ENCODE assay signal across 14 cellular contexts in the genomic region with DNA sequence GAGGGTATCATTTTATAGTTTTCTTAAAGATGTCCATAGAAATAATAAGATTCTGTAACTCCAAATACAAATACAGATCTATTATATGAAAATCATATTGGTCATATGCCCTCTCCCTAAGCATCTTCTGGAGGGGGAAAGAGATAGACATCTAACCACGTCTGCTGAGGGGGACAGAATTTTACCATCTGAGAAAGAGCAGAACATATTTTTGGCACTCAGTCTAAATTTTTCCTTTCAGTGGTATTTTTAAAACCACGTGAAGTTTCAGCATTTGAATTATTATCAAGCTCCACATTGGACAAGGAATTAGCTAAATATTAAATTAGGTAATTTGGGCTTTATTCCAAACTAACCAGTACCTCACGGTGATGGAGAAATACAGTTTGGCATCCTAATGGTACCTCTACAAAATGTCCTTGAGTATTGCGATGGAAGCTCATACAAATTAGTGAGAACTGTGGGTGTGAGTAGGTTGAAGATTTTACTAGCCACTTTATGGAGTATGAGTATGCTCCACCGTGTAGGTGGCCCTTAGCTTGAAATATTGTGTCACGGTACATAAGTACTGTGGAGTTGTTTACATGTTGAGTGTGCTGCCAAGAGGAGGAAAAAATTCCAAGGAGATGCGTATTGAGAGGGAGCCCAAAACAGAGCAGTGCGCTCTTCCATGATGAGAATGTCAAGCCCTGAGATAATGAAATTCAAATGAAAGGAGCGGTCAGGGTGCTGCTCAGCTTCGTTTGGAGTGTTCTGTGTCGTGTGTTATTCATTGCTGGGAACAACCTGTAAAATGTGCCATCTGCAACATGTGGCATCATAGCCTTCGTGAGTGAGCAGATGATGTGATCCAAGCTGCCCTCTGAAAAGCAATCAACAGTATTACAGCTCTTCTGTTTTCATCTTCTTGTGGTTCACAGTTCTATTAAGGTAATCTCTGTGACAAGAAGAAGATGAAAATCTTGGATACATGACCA. TPM values are rescaled to one million over a fixed set of nuclear protein-coding genes. Genes with fewer than 3 reads are reported as not detected.
A peak's percentile ranks its signal among the peaks of the same experiment; 100 is the strongest.
DNase-seq lines count a peak whose midpoint lies in the region; ATAC-seq and TF ChIP-seq lines count a peak whose summit lies in the region.
"Had no signal": no experiment of that assay in that cellular context is flagged by ENCODE, and none has a peak within 500 bp of the region (broad histone marks: within the 10 kb centered on the region; RNA-seq: fewer than 3 reads in every experiment).

No MANE protein-coding gene starts in this region.

- DNase-seq in stimulated activated naive CD8-positive, alpha-beta T cell treated with anti-CD3 and anti-CD28 coated beads, Interleukin-15, Interleukin-2, amounts not matched to agents 100 U/mL and 50 U/mL, for 24 hours = no peak
- no peak for DNase-seq in stimulated activated naive CD8-positive, alpha-beta T cell treated with anti-CD3 and anti-CD28 coated beads, Interleukin-15, amount 100 ng/mL, for 72 hours
- DNase-seq in fibroblast of pulmonary artery (ENCODE audit: low read depth) (peak; percentile 11), germinal center (ENCODE audit: low spot score) (no peak), NCI-H1048 (lab: John Stamatoyannopoulos, UW) (no peak), ascending aorta (ENCODE audit: low spot score in 2 of 2) (no peak)
- DNase-seq: activated CD4-positive, alpha-beta memory T cell treated with anti-CD3 and anti-CD28 coated beads for 36 hours; BE2C; effector CD8-positive, alpha-beta T cell; H7; mesenchymal stem cell; thyroid gland had no signal

- no peak overlapping the region for H3K27ac Mint-ChIP-seq in stimulated activated naive CD8-positive, alpha-beta T cell treated with anti-CD3 and anti-CD28 coated beads, Interleukin-15, amount 100 ng/mL, for 72 hours
- H3K27ac Mint-ChIP-seq: activated CD4-positive, alpha-beta memory T cell treated with anti-CD3 and anti-CD28 coated beads for 36 hours had no signal

- H3K27me3 Mint-ChIP-seq in stimulated activated naive CD8-positive, alpha-beta T cell treated with anti-CD3 and anti-CD28 coated beads, Interleukin-15, amount 100 ng/mL, for 72 hours = no peaks in the 10 kb centered on the region
- H3K27me3 Mint-ChIP-seq: activated CD4-positive, alpha-beta memory T cell treated with anti-CD3 and anti-CD28 coated beads for 36 hours had no signal

- H3K27me3 ChIP-seq in ascending aorta = no peaks in the 10 kb centered on the region
- H3K27me3 ChIP-seq: BE2C, thyroid gland had no signal

- no peak overlapping the region for H3K27ac ChIP-seq in ascending aorta
- H3K27ac ChIP-seq: thyroid gland had no signal

- no peak overlapping the region for H3K4me3 Mint-ChIP-seq in stimulated activated naive CD8-positive, alpha-beta T cell treated with anti-CD3 and anti-CD28 coated beads, Interleukin-15, amount 100 ng/mL, for 72 hours
- H3K4me3 Mint-ChIP-seq: activated CD4-positive, alpha-beta memory T cell treated with anti-CD3 and anti-CD28 coated beads for 36 hours had no signal

- H3K4me1 ChIP-seq in ascending aorta = no peaks in the 10 kb centered on the region
- H3K4me1 ChIP-seq: BE2C, thyroid gland had no signal

- TF ChIP-seq CTCF in fibroblast of pulmonary artery (IDR thresholded peaks at IDR 0.05; ENCODE audit: low read length, missing control alignments) = no peak
- no peak for TF ChIP-seq CTCF in ascending aorta (IDR thresholded peaks at IDR 0.05)

- intact Hi-C loops in ascending aorta (cut with DNase I) = no loop called here

- ATAC-seq in stimulated activated naive CD8-positive, alpha-beta T cell treated with anti-CD3 and anti-CD28 coated beads, Interleukin-15, Interleukin-2, amounts not matched to agents 100 U/mL and 50 U/mL, for 24 hours = peak; percentile 90
- ATAC-seq in stimulated activated naive CD8-positive, alpha-beta T cell treated with anti-CD3 and anti-CD28 coated beads, Interleukin-15, amount 100 ng/mL, for 72 hours = no peak
- ATAC-seq in SK-N-SH treated with all-trans-retinoic acid at 6 μM for 48 hours (no peak; the same call in 2 of the 3 replicates), HG03460 (IDR thresholded peaks at IDR 0.05; ENCODE audit: unreplicated experiment) (no peak)

- H3K4me1 Mint-ChIP-seq in stimulated activated naive CD8-positive, alpha-beta T cell treated with anti-CD3 and anti-CD28 coated beads, Interleukin-15, amount 100 ng/mL, for 72 hours = peaks cover 28% of the 10 kb centered on the region

- H3K9me3 Mint-ChIP-seq in stimulated activated naive CD8-positive, alpha-beta T cell treated with anti-CD3 and anti-CD28 coated beads, Interleukin-15, amount 100 ng/mL, for 72 hours = no peaks in the 10 kb centered on the region

- no peak overlapping the region for H3K4me3 ChIP-seq in fibroblast of pulmonary artery (replicated peaks; ENCODE audit: low read depth, low read length)
- no peak overlapping the region for H3K4me3 ChIP-seq in ascending aorta
- H3K4me3 ChIP-seq: thyroid gland had no signal

- no peaks in the 10 kb centered on the region for H3K36me3 ChIP-seq in ascending aorta
- H3K36me3 ChIP-seq: BE2C, thyroid gland had no signal

- H3K9me3 ChIP-seq in ascending aorta = no peaks in the 10 kb centered on the region
- H3K9me3 ChIP-seq: BE2C, thyroid gland had no signal

TF ChIP-seq in SK-N-SH treated with all-trans-retinoic acid at 6 μM for 48 hours, 23 proteins besides CTCF, POLR2A, EP300 and RAD21:
- TF ChIP-seq, protein P1, sequence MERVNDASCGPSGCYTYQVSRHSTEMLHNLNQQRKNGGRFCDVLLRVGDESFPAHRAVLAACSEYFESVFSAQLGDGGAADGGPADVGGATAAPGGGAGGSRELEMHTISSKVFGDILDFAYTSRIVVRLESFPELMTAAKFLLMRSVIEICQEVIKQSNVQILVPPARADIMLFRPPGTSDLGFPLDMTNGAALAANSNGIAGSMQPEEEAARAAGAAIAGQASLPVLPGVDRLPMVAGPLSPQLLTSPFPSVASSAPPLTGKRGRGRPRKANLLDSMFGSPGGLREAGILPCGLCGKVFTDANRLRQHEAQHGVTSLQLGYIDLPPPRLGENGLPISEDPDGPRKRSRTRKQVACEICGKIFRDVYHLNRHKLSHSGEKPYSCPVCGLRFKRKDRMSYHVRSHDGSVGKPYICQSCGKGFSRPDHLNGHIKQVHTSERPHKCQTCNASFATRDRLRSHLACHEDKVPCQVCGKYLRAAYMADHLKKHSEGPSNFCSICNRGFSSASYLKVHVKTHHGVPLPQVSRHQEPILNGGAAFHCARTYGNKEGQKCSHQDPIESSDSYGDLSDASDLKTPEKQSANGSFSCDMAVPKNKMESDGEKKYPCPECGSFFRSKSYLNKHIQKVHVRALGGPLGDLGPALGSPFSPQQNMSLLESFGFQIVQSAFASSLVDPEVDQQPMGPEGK (CRISPR knock-in tag; IDR thresholded peaks at IDR 0.05; ENCODE audit: borderline replicate concordance) = no peak
- TF ChIP-seq CSDC2 (CRISPR knock-in tag; IDR thresholded peaks at IDR 0.05) = no peak
- peak; percentile 53; the same call in 1 of the 2 replicates for TF ChIP-seq ZNF70 (CRISPR knock-in tag; IDR thresholded peaks at IDR 0.05)
- peak; percentile 72 for TF ChIP-seq ISL1 (CRISPR knock-in tag; IDR thresholded peaks at IDR 0.05)
- no peak for TF ChIP-seq TOX (CRISPR knock-in tag; IDR thresholded peaks at IDR 0.05; ENCODE audit: borderline replicate concordance)
- TF ChIP-seq RARB (CRISPR knock-in tag; IDR thresholded peaks at IDR 0.05) = no peak

RNA-seq across cellular contexts. Expression of a gene that starts 48.4 kb away (rescaled TPM):
- total RNA-seq in ascending aorta = 112 TPM
